Comparison of ENCODE assay signal across 29 cellular contexts in genomic region chr15:57037548-57037947, GRCh38.
DNase-seq lines count a peak whose midpoint lies in the region; ATAC-seq and TF ChIP-seq lines count a peak whose summit lies in the region.
"Had no signal": no experiment of that assay in that cellular context is flagged by ENCODE, and none has a peak within 500 bp of the region (broad histone marks: within the 10 kb centered on the region; RNA-seq: fewer than 3 reads in every experiment).

No MANE protein-coding gene starts in this region.

- H3K4me1 Mint-ChIP-seq in activated CD4-positive, alpha-beta T cell treated with anti-CD3 and anti-CD28 coated beads for 36 hours = peaks cover 52% of the 10 kb centered on the region
- peaks cover 77% of the 10 kb centered on the region for H3K4me1 Mint-ChIP-seq in WTC11
- peaks cover 12% of the 10 kb centered on the region for H3K4me1 Mint-ChIP-seq in activated CD4-positive, alpha-beta T cell treated with anti-CD3 and anti-CD28 coated beads, Interleukin-2, amount 10 ng/mL, durations not matched to agents 24 days and 14 days

- H3K27me3 ChIP-seq in DOHH2 (ENCODE audit: control insufficient read depth, low read length) (no peaks in the 10 kb centered on the region), layer of hippocampus (ENCODE audit: control insufficient read depth, insufficient read depth, low read length) (no peaks in the 10 kb centered on the region)
- H3K27me3 ChIP-seq: gastroesophageal sphincter, suprapubic skin had no signal

- no peaks in the 10 kb centered on the region for H3F3A ChIP-seq in DOHH2 (ENCODE audit: control insufficient read depth, insufficient read depth)

- H3K9me3 Mint-ChIP-seq in activated CD4-positive, alpha-beta T cell treated with anti-CD3 and anti-CD28 coated beads for 36 hours (ENCODE audit: low read depth) = no peaks in the 10 kb centered on the region
- no peaks in the 10 kb centered on the region for H3K9me3 Mint-ChIP-seq in WTC11
- H3K9me3 Mint-ChIP-seq in activated CD4-positive, alpha-beta T cell treated with anti-CD3 and anti-CD28 coated beads, Interleukin-2, amount 10 ng/mL, durations not matched to agents 24 days and 14 days = no peaks in the 10 kb centered on the region
- H3K9me3 Mint-ChIP-seq: activated naive CD4-positive, alpha-beta T cell treated with anti-CD3 and anti-CD28 coated beads for 36 hours; activated T-helper 1 cell treated with anti-CD3 and anti-CD28 coated beads, Interleukin-12 subunit alpha, Interleukin-12 subunit beta, Interleukin-2, Interleukin-4 antibody, amounts not matched to agents 30 ng/mL and 10 ng/mL and 1 ng/mL, durations not matched to agents 14 hours and 24 hours and 36 hours; CD14-positive monocyte; nephron progenitor cell had no signal

- no peak for ATAC-seq in activated CD4-positive, alpha-beta T cell treated with anti-CD3 and anti-CD28 coated beads for 36 hours
- ATAC-seq in WTC11 (no peak), HG02798 (IDR thresholded peaks at IDR 0.05; ENCODE audit: poor library complexity, unreplicated experiment) (no peak)
- ATAC-seq: gastroesophageal sphincter, left colon, mucosa of descending colon, Panc1 had no signal

- H3K9me3 ChIP-seq in DOHH2 (ENCODE audit: control insufficient read depth, insufficient read depth, low read length) = no peaks in the 10 kb centered on the region
- H3K9me3 ChIP-seq: gastroesophageal sphincter, mucosa of descending colon, suprapubic skin had no signal

- TF ChIP-seq CTCF in DOHH2 (IDR thresholded peaks at IDR 0.05; ENCODE audit: low read depth, low read length, poor library complexity, severe bottlenecking) (no peak), WTC11 (IDR thresholded peaks at IDR 0.05) (no peak)

- no peaks in the 10 kb centered on the region for H3K9me2 ChIP-seq in DOHH2 (replicated peaks; ENCODE audit: control insufficient read depth, low read length)

- intact Hi-C loops in activated CD4-positive, alpha-beta T cell treated with anti-CD3 and anti-CD28 coated beads for 36 hours (cut with DNase I, micrococcal nuclease) = no loop called here
- intact Hi-C loops in activated CD4-positive, alpha-beta T cell treated with anti-CD3 and anti-CD28 coated beads, Interleukin-2, amount 10 ng/mL, durations not matched to agents 24 days and 14 days (cut with micrococcal nuclease) = no loop called here

- peak overlapping the region; percentile 12; the same call in 1 of the 2 replicates for H3K4me2 ChIP-seq in DOHH2 (ENCODE audit: low read length)

- no peaks in the 10 kb centered on the region for H3K27me3 Mint-ChIP-seq in activated CD4-positive, alpha-beta T cell treated with anti-CD3 and anti-CD28 coated beads for 36 hours
- no peaks in the 10 kb centered on the region for H3K27me3 Mint-ChIP-seq in WTC11 (ENCODE audit: low read depth)
- H3K27me3 Mint-ChIP-seq in activated CD4-positive, alpha-beta T cell treated with anti-CD3 and anti-CD28 coated beads, Interleukin-2, amount 10 ng/mL, durations not matched to agents 24 days and 14 days = no peaks in the 10 kb centered on the region

- H3K36me3 ChIP-seq in DOHH2 (ENCODE audit: control insufficient read depth, low read length) = no peaks in the 10 kb centered on the region; the same call in 1 of the 2 replicates
- H3K36me3 ChIP-seq: gastroesophageal sphincter, suprapubic skin had no signal

- H3K4me3 ChIP-seq in DOHH2 (ENCODE audit: low read length) = no peak overlapping the region
- H3K4me3 ChIP-seq: gastroesophageal sphincter, GM23248, mucosa of descending colon, suprapubic skin had no signal

- H3K79me2 ChIP-seq in DOHH2 (ENCODE audit: control insufficient read depth, low read length) = peaks cover 85% of the 10 kb centered on the region

- no peaks in the 10 kb centered on the region for H3K36me3 Mint-ChIP-seq in activated CD4-positive, alpha-beta T cell treated with anti-CD3 and anti-CD28 coated beads for 36 hours (ENCODE audit: low read depth)
- no peaks in the 10 kb centered on the region for H3K36me3 Mint-ChIP-seq in WTC11
- H3K36me3 Mint-ChIP-seq in activated CD4-positive, alpha-beta T cell treated with anti-CD3 and anti-CD28 coated beads, Interleukin-2, amount 10 ng/mL, durations not matched to agents 24 days and 14 days (ENCODE audit: low read depth) = peaks cover 2% of the 10 kb centered on the region

- CTCF ChIA-PET in activated CD4-positive, alpha-beta T cell treated with anti-CD3 and anti-CD28 coated beads for 36 hours (lab: Charles Lee) = no interaction called here
- CTCF ChIA-PET in WTC11 (lab: Charles Lee) = no interaction called here

- H3K4me3 Mint-ChIP-seq in activated CD4-positive, alpha-beta T cell treated with anti-CD3 and anti-CD28 coated beads for 36 hours = no peak overlapping the region
- H3K4me3 Mint-ChIP-seq in WTC11 = no peak overlapping the region
- no peak overlapping the region for H3K4me3 Mint-ChIP-seq in activated CD4-positive, alpha-beta T cell treated with anti-CD3 and anti-CD28 coated beads, Interleukin-2, amount 10 ng/mL, durations not matched to agents 24 days and 14 days
- H3K4me3 Mint-ChIP-seq: activated naive CD4-positive, alpha-beta T cell treated with anti-CD3 and anti-CD28 coated beads for 36 hours; activated T-helper 1 cell treated with anti-CD3 and anti-CD28 coated beads, Interleukin-12 subunit alpha, Interleukin-12 subunit beta, Interleukin-2, Interleukin-4 antibody, amounts not matched to agents 30 ng/mL and 10 ng/mL and 1 ng/mL, durations not matched to agents 14 hours and 24 hours and 36 hours; CD14-positive monocyte; nephron progenitor cell had no signal

- peaks cover 53% of the 10 kb centered on the region for H3K4me1 ChIP-seq in DOHH2 (ENCODE audit: control insufficient read depth, low read length)

- DNase-seq in activated CD4-positive, alpha-beta T cell treated with anti-CD3 and anti-CD28 coated beads for 36 hours = no peak
- no peak for DNase-seq in activated CD4-positive, alpha-beta T cell treated with anti-CD3 and anti-CD28 coated beads for 48 hours
- DNase-seq in WTC11 (ENCODE audit: low spot score) (no peak), MV-4-11 (lab: John Stamatoyannopoulos, UW) (no peak)
- DNase-seq in activated CD4-positive, alpha-beta T cell treated with anti-CD3 and anti-CD28 coated beads, Interleukin-2, amount 10 ng/mL, durations not matched to agents 24 days and 14 days = no peak
- DNase-seq: activated naive CD4-positive, alpha-beta T cell treated with anti-CD3 and anti-CD28 coated beads for 36 hours; anterior cingulate cortex; effector CD4-positive, alpha-beta T cell; GM23248; Kasumi-1; left colon; mucosa of descending colon; NCI-H1436; NCI-H2081 treated with DMSO at 0.1 percent for 48 hours; NCI-H226; NCI-H526 treated with DMSO at 0.1 percent for 48 hours; nephron progenitor cell; SHP77 treated with DMSO at 0.1 percent for 48 hours; stimulated activated CD4-positive, alpha-beta T cell treated with anti-CD3 and anti-CD28 coated beads, Interleukin-15, amount 100 ng/mL, for 24 hours; stimulated activated CD4-positive, alpha-beta T cell treated with anti-CD3 and anti-CD28 coated beads, Interleukin-4, amount 100 ng/mL, for 4 hours had no signal

- no peak overlapping the region for H3K27ac ChIP-seq in DOHH2 (ENCODE audit: low read depth, low read length)
- peak overlapping the region; percentile 0 for H3K27ac ChIP-seq in layer of hippocampus (ENCODE audit: low read depth, low read length)
- H3K27ac ChIP-seq: 22Rv1, gastroesophageal sphincter, GM23248, suprapubic skin had no signal

- peak overlapping the region; percentile 48 for H3K27ac Mint-ChIP-seq in activated CD4-positive, alpha-beta T cell treated with anti-CD3 and anti-CD28 coated beads for 36 hours
- H3K27ac Mint-ChIP-seq in WTC11 = 0 out of 2 replicates have a peak overlapping the region, but pooled peaks have one; percentile 32
- no peak overlapping the region for H3K27ac Mint-ChIP-seq in activated CD4-positive, alpha-beta T cell treated with anti-CD3 and anti-CD28 coated beads, Interleukin-2, amount 10 ng/mL, durations not matched to agents 24 days and 14 days
- H3K27ac Mint-ChIP-seq: activated naive CD4-positive, alpha-beta T cell treated with anti-CD3 and anti-CD28 coated beads for 36 hours; activated T-helper 1 cell treated with anti-CD3 and anti-CD28 coated beads, Interleukin-12 subunit alpha, Interleukin-12 subunit beta, Interleukin-2, Interleukin-4 antibody, amounts not matched to agents 30 ng/mL and 10 ng/mL and 1 ng/mL, durations not matched to agents 14 hours and 24 hours and 36 hours; CD14-positive monocyte had no signal

- H4K20me1 ChIP-seq in DOHH2 (ENCODE audit: control insufficient read depth, insufficient read depth, low read depth, low read length) = peaks cover 4% of the 10 kb centered on the region; the same call in 1 of the 2 replicates

- POLR2A ChIA-PET in activated CD4-positive, alpha-beta T cell treated with anti-CD3 and anti-CD28 coated beads for 36 hours (lab: Charles Lee) = no interaction called here
- POLR2A ChIA-PET in WTC11 (lab: Charles Lee) = no interaction called here

TF ChIP-seq in WTC11, 78 proteins besides CTCF, POLR2A, EP300 and RAD21 (continues in another document):
- TF ChIP-seq ZNF512 (CRISPR knock-in tag; IDR thresholded peaks at IDR 0.05; ENCODE audit: borderline replicate concordance) (no peak), OVOL2 (CRISPR knock-in tag; IDR thresholded peaks at IDR 0.05; ENCODE audit: borderline replicate concordance) (no peak), ATF2 (CRISPR knock-in tag; IDR thresholded peaks at IDR 0.05; ENCODE audit: borderline replicate concordance, low read depth) (no peak)
